Comparison of ENCODE assay signal across 9 cellular contexts in genomic region chr6:111812080-111813038, GRCh38.
DNase-seq lines count a peak whose midpoint lies in the region; ATAC-seq, FAIRE-seq and TF ChIP-seq lines count a peak whose summit lies in the region.
"Had no signal": no experiment of that assay in that cellular context is flagged by ENCODE, and none has a peak within 500 bp of the region (broad histone marks: within the 10 kb centered on the region; RNA-seq: fewer than 3 reads in every experiment).

No MANE protein-coding gene starts in this region.

- H3K4me2 ChIP-seq in osteoblast (ENCODE audit: insufficient read depth, low read length): peak overlapping the region; percentile 34

- no peak overlapping the region for H3K4me3 ChIP-seq in osteoblast (ENCODE audit: insufficient read depth, low read length)
- no peak overlapping the region for H3K4me3 ChIP-seq in psoas muscle

- no peak for TF ChIP-seq POLR2A in H54 (IDR thresholded peaks at IDR 0.05; ENCODE audit: low read depth, low read length)

- H3K4me1 Mint-ChIP-seq in brain: peaks cover 80% of the 10 kb centered on the region

- no peaks in the 10 kb centered on the region for H3K9me3 Mint-ChIP-seq in brain

- ATAC-seq in psoas muscle (no peak), GM19351 (IDR thresholded peaks at IDR 0.05; ENCODE audit: unreplicated experiment) (no peak)

- intact Hi-C loops in psoas muscle (cut with DNase I): no loop called here

- peak overlapping the region; percentile 47 to 93 (median 86) for H3K27ac Mint-ChIP-seq in brain

- no peak overlapping the region for H2AFZ ChIP-seq in osteoblast (ENCODE audit: low read length)

- no peaks in the 10 kb centered on the region for H4K20me1 ChIP-seq in osteoblast (ENCODE audit: insufficient read depth, low read length)

- H3K27me3 ChIP-seq in osteoblast (ENCODE audit: insufficient read depth, low read length) (no peaks in the 10 kb centered on the region), psoas muscle (ENCODE audit: insufficient read depth in 3 of 3, low read length in 2 of 3) (no peaks in the 10 kb centered on the region)

- no peaks in the 10 kb centered on the region for H3K27me3 Mint-ChIP-seq in brain

- DNase-seq in H54 (ENCODE audit: insufficient read length, low spot score) (no peak), NCI-H69 (lab: John Stamatoyannopoulos, UW) (peak; percentile 74), osteoblast (ENCODE audit: insufficient read length, low spot score, missing footprints) (no peak), psoas muscle (no peak), OCI-M1 (lab: John Stamatoyannopoulos, UW) (no peak)
- DNase-seq: GDM1, NCI-H748 treated with DMSO at 0.1 percent for 48 hours had no signal

- peaks cover 66% of the 10 kb centered on the region for H3K79me2 ChIP-seq in osteoblast (ENCODE audit: insufficient read depth, low read length)

- H3K36me3 ChIP-seq in osteoblast (ENCODE audit: insufficient read depth, low read length) (no peaks in the 10 kb centered on the region), psoas muscle (ENCODE audit: insufficient read depth in 1 of 2, low read depth in 1 of 2) (no peaks in the 10 kb centered on the region)

- 88 to 96% (median 92%) methylated on average over 8 of the region's 8 CpGs for WGBS in psoas muscle, 3 donors

- peak; percentile 11 for FAIRE-seq in H54 (lab: Jason Lieb, UNC)

- H3K4me3 Mint-ChIP-seq in brain: no peak overlapping the region

- no peaks in the 10 kb centered on the region for H3K9me3 ChIP-seq in osteoblast (ENCODE audit: low read depth, low read length)
- no peaks in the 10 kb centered on the region for H3K9me3 ChIP-seq in psoas muscle

- H3K36me3 Mint-ChIP-seq in brain: peaks cover 57% of the 10 kb centered on the region

- TF ChIP-seq CTCF in brain (conservative IDR thresholded peaks at IDR 0.05) (no peak), osteoblast (IDR thresholded peaks at IDR 0.05; ENCODE audit: extremely low read depth, low read depth, low read length) (no peak), psoas muscle (IDR thresholded peaks at IDR 0.05) (no peak)

- H3K4me1 ChIP-seq in osteoblast (ENCODE audit: insufficient read depth, low read length): peaks cover 26% of the 10 kb centered on the region
- H3K4me1 ChIP-seq in psoas muscle: no peaks in the 10 kb centered on the region

- H3K27ac ChIP-seq in osteoblast (ENCODE audit: low read depth, low read length) (peak overlapping the region; percentile 68), psoas muscle (no peak overlapping the region)
